Comparison of ENCODE assay signal across 8 cellular contexts in genomic region chr1:30748699-30749401, GRCh38. TPM values are rescaled to one million over a fixed set of nuclear protein-coding genes. Genes with fewer than 3 reads are reported as not detected.
DNase-seq lines count a peak whose midpoint lies in the region; ATAC-seq, FAIRE-seq and TF ChIP-seq lines count a peak whose summit lies in the region.

No MANE protein-coding gene starts in this region.

- no peaks in the 10 kb centered on the region for H3K9me3 ChIP-seq in kidney (ENCODE audit: control insufficient read depth in 1 of 2, low read length in 2 of 2)
- no peaks in the 10 kb centered on the region for H3K9me3 ChIP-seq in vagina

- TF ChIP-seq POLR2A in vagina (IDR thresholded peaks at IDR 0.05) = no peak

- peak overlapping the region; percentile 73 for H3K4me3 Mint-ChIP-seq in activated T-cell treated with anti-CD3 and anti-CD28 coated beads, Interleukin-2, amount 50 U/mL, for 24 hours

- no peak for FAIRE-seq in kidney (lab: Jason Lieb, UNC)

- H3K27ac ChIP-seq in kidney (ENCODE audit: low read depth in 2 of 2, low read length in 2 of 2) (no peak overlapping the region), vagina (peak overlapping the region; percentile 9)

- H3K36me3 Mint-ChIP-seq in activated T-cell treated with anti-CD3 and anti-CD28 coated beads, Interleukin-2, amount 50 U/mL, for 24 hours (ENCODE audit: low read depth) = peaks cover 56% of the 10 kb centered on the region

- H3K27me3 Mint-ChIP-seq in activated T-cell treated with anti-CD3 and anti-CD28 coated beads, Interleukin-2, amount 50 U/mL, for 24 hours = no peaks in the 10 kb centered on the region

- H3K36me3 ChIP-seq in kidney (ENCODE audit: control insufficient read depth in 1 of 2, insufficient read depth in 2 of 2, low read length in 2 of 2) (no peaks in the 10 kb centered on the region), vagina (no peaks in the 10 kb centered on the region)

- TF ChIP-seq CTCF in kidney (IDR thresholded peaks at IDR 0.05; ENCODE audit: borderline replicate concordance, extremely low read depth, insufficient read depth) = no peak
- TF ChIP-seq CTCF in vagina (IDR thresholded peaks at IDR 0.05) = no peak

- H3K27me3 ChIP-seq in vagina = no peaks in the 10 kb centered on the region

- H3K4me3 ChIP-seq in kidney (ENCODE audit: low read length in 2 of 2) (no peak overlapping the region), vagina (no peak overlapping the region)

- H3K27ac Mint-ChIP-seq in activated T-cell treated with anti-CD3 and anti-CD28 coated beads, Interleukin-2, amount 50 U/mL, for 24 hours = peak overlapping the region; percentile 98

- ATAC-seq in GM18873 (IDR thresholded peaks at IDR 0.05; ENCODE audit: low FRiP score, unreplicated experiment) (no peak), HG02678 (IDR thresholded peaks at IDR 0.05; ENCODE audit: unreplicated experiment) (no peak)

- peak; percentile 64 for DNase-seq in stimulated activated CD4-positive, alpha-beta T cell treated with anti-CD3 and anti-CD28 coated beads, Interleukin-15, amount 100 ng/mL, for 24 hours
- no peak for DNase-seq in stimulated activated CD4-positive, alpha-beta T cell treated with anti-CD3 and anti-CD28 coated beads, Interleukin-4, amount 100 ng/mL, for 1 hour
- peak; percentile 70 for DNase-seq in activated T-cell treated with anti-CD3 and anti-CD28 coated beads, Interleukin-2, amount 50 U/mL, for 24 hours
- peak; percentile 68 for DNase-seq in kidney
- DNase-seq in vagina (ENCODE audit: extremely low spot score in 2 of 2) = no peak
- DNase-seq in NCI-H748 treated with DMSO at 0.1 percent for 48 hours (lab: John Stamatoyannopoulos, UW) = no peak

- H3K9me3 Mint-ChIP-seq in activated T-cell treated with anti-CD3 and anti-CD28 coated beads, Interleukin-2, amount 50 U/mL, for 24 hours = no peaks in the 10 kb centered on the region

- peaks cover 99% of the 10 kb centered on the region for H3K4me1 Mint-ChIP-seq in activated T-cell treated with anti-CD3 and anti-CD28 coated beads, Interleukin-2, amount 50 U/mL, for 24 hours (ENCODE audit: low read depth)

- intact Hi-C loops in kidney (cut with DNase I) (no loop called here), vagina (cut with DNase I) (no loop called here)

- no peak overlapping the region for H3K9ac ChIP-seq in kidney (ENCODE audit: low read length in 2 of 2)

- H3K4me1 ChIP-seq in kidney (ENCODE audit: control insufficient read depth in 1 of 2, insufficient read depth in 1 of 2, low read depth in 1 of 2, low read length in 2 of 2) = no peaks in the 10 kb centered on the region
- H3K4me1 ChIP-seq in vagina = peaks cover 43% of the 10 kb centered on the region

RNA-seq across cellular contexts. Expression of gene LAPTM5, which starts 8.7 kb away (rescaled TPM):
- total RNA-seq in kidney = 108 TPM
- polyA plus RNA-seq in kidney (ENCODE audit: insufficient read depth, low read depth, low replicate concordance) = 23.5 TPM
- 39.8 TPM for total RNA-seq in vagina

RNA-seq across cellular contexts. Expression of gene MATN1, which starts 25.5 kb away (rescaled TPM):
- total RNA-seq in kidney (0.13 TPM), vagina (0.49 TPM)
- not detected for polyA plus RNA-seq in kidney (ENCODE audit: insufficient read depth, low read depth, low replicate concordance)

Comparison
In these comparisons a context has a peak if more than half of its experiments do, and no peak if none do; other contexts are left out.
1. DNase-seq: peak in stimulated activated CD4-positive, alpha-beta T cell treated with anti-CD3 and anti-CD28 coated beads, Interleukin-15, amount 100 ng/mL, for 24 hours (single experiment), activated T-cell treated with anti-CD3 and anti-CD28 coated beads, Interleukin-2, amount 50 U/mL, for 24 hours (single experiment) and kidney (single experiment); none in stimulated activated CD4-positive, alpha-beta T cell treated with anti-CD3 and anti-CD28 coated beads, Interleukin-4, amount 100 ng/mL, for 1 hour (single experiment), vagina (0 of 2) and NCI-H748 treated with DMSO at 0.1 percent for 48 hours (single experiment).